ENCODE assay signal across 8 cellular contexts in the genomic region with DNA sequence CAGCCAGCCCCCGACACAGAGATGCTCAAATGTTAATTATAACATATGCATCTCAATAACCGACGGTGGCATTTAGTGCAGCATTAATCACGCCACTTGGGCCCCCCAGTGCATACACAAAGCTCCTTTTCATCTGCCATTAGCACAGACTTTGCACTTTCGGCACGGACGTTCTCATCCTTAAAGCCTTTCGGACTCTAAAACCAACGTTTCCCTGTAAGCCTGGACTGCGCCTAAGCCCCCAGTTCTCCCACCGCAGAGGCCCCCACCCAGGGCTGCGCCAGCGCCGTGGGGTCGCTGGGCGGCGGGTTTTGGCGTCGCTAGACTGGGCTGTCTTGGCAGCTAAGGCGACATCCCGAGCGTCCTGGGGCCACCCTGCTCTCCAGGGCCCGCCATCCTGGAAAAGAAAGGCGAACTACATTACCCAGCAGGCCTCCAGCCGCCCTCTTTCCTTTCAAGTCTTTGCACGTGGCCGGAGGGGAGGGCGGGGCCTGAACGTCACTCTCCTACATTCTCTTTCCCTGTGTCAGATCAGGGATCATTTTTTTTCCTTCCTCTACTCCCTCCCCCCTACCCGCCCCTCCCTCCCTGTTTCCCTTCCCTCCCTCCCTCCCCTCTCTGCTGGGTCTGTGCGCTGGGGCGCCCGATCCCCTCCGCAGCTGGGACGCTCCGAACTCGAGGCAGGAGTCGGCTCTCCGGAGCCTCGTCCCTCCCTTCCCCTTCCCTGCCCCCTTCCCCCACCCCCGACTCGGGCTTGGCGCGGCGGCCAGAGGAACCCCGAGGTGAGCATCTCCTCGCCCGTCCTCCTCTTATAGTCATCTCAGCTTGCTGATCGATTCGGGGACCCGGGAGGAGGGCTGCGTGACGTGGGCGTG. TPM values are rescaled to one million over a fixed set of nuclear protein-coding genes. Genes with fewer than 3 reads are reported as not detected.
DNase-seq lines count a peak whose midpoint lies in the region; ATAC-seq, FAIRE-seq and TF ChIP-seq lines count a peak whose summit lies in the region.

A gene (plus strand): TSS at position 501 of the 875 bp plus-strand sequence. CDS start 80,535 bp downstream, outside the sequence.

- H3K27me3 ChIP-seq in BJ (ENCODE audit: control insufficient read depth, insufficient read depth, low read length): no peaks in the 10 kb centered on the region

- H3K36me3 ChIP-seq in BJ (ENCODE audit: control insufficient read depth, insufficient read depth, low read length): no peaks in the 10 kb centered on the region

- no peak for TF ChIP-seq CTCF in BJ (IDR thresholded peaks at IDR 0.05; ENCODE audit: insufficient read depth, low read depth, low read length)

- CTCF ChIA-PET in BJ (lab: Yijun Ruan, JAX): interaction anchor here (1.1 to 2.4 kb wide), 2 partner anchors 52 to 64 kb away, joined by 6 to 15 read pairs; no protein-coding TSS in a partner anchor

- peak; percentile 86 for FAIRE-seq in GM19239 (lab: Jason Lieb, UNC)

- POLR2A ChIA-PET in BJ (lab: Charles Lee): interaction anchor here (0.7 kb wide), 1 partner anchor 22 kb away, joined by 3 read pairs; no protein-coding TSS in a partner anchor

- DNase-seq in BJ (ENCODE audit: low read depth): peak; percentile 88
- DNase-seq in GM19239 (ENCODE audit: insufficient read length, low spot score): peak; percentile 88
- DNase-seq in NCI-H510A (lab: John Stamatoyannopoulos, UW): peak; percentile 92
- peak; percentile 81 for DNase-seq in activated CD4-positive, alpha-beta T cell treated with anti-CD3 and anti-CD28 coated beads for 48 hours
- DNase-seq in dermis blood vessel endothelial cell: peak; percentile 97
- DNase-seq in left kidney (ENCODE audit: low read depth, low spot score): peak; percentile 99
- DNase-seq in stimulated activated CD4-positive, alpha-beta T cell treated with anti-CD3 and anti-CD28 coated beads, Interleukin-1b, Interleukin-23, amount 100 ng/mL, for 4 hours (ENCODE audit: low read depth in 2 of 2): peak; percentile 48 to 60

- peak within 1 kb of the TSS; percentile 95 for H3K4me3 ChIP-seq in BJ (ENCODE audit: low read depth, low read length)

- ATAC-seq in HG03432 (IDR thresholded peaks at IDR 0.05; ENCODE audit: unreplicated experiment): peak; percentile 66

RNA-seq across cellular contexts. Expression of the gene that starts here (rescaled TPM):
- 53.4 and 105 TPM in 2 replicates for polyA plus RNA-seq in BJ (2011; rRNA removed)
- 98.2 and 128 TPM in 2 replicates for polyA minus RNA-seq in BJ (2011; rRNA and poly(A)+ RNA removed)
- 18.0 and 22.6 TPM in 2 replicates for total RNA-seq in dermis blood vessel endothelial cell

Comparison
In these comparisons a context has a peak if more than half of its experiments do, and no peak if none do; other contexts are left out.
1. Peak in every context shown above with its lines: DNase-seq, ATAC-seq and H3K4me3 ChIP-seq.